In genomic region chr3:49910409-49911123, GRCh38 we compare ENCODE assay signal across 28 cellular contexts. TPM values are rescaled to one million over a fixed set of nuclear protein-coding genes. Genes with fewer than 3 reads are reported as not detected.
DNase-seq lines count a peak whose midpoint lies in the region; FAIRE-seq and TF ChIP-seq lines count a peak whose summit lies in the region.
"Had no signal": no experiment of that assay in that cellular context is flagged by ENCODE, and none has a peak within 500 bp of the region (broad histone marks: within the 10 kb centered on the region; RNA-seq: fewer than 3 reads in every experiment).

No MANE protein-coding gene starts in this region.

- DNase-seq in GM13976 (ENCODE audit: low spot score) (peak; percentile 2), cerebellum (ENCODE audit: low spot score) (peak; percentile 20), osteoblast (ENCODE audit: insufficient read length, low spot score, missing footprints) (peak; percentile 27), GM12892 (ENCODE audit: insufficient read length) (no peak)
- DNase-seq in activated naive CD4-positive, alpha-beta T cell treated with anti-CD3 and anti-CD28 coated beads, Interleukin-2, amount 50 U/mL, for 16 hours, result no peak
- no peak for DNase-seq in stimulated activated CD8-positive, alpha-beta memory T cell treated with anti-CD3 and anti-CD28 coated beads, Interleukin-4, amount 100 ng/mL, for 48 hours
- DNase-seq: activated CD4-positive, alpha-beta T cell treated with anti-CD3 and anti-CD28 coated beads, Interleukin-2, amount 10 ng/mL, durations not matched to agents 7 days and 5 days; activated gamma-delta T cell treated with Interleukin-2 at 50 U/mL for 16 hours; activated naive CD8-positive, alpha-beta T cell treated with anti-CD3 and anti-CD28 coated beads, Interleukin-2, amount 50 U/mL, for 24 hours; activated T-cell treated with anti-CD3 and anti-CD28 coated beads, Interleukin-2, amount 50 U/mL, for 24 hours; central memory CD4-positive, alpha-beta T cell; HFFc6; left colon; mesenchymal stem cell; NCI-H1694; NCI-H446 treated with DMSO at 0.1 percent for 48 hours; occipital lobe; Right ventricle myocardium superior; stomach; T-helper 9 cell; thyroid gland; WERI-Rb-1 had no signal

- no peak for TF ChIP-seq POLR2A in GM12892 (IDR thresholded peaks at IDR 0.05; ENCODE audit: low read depth, low read length)

- no peak overlapping the region for H2AFZ ChIP-seq in osteoblast (ENCODE audit: low read length)

- H3K27ac ChIP-seq in osteoblast (ENCODE audit: low read depth, low read length), result no peak overlapping the region
- H3K27ac ChIP-seq: gastroesophageal sphincter, stomach, thyroid gland, WERI-Rb-1 had no signal

- no peak overlapping the region for H3K4me2 ChIP-seq in osteoblast (ENCODE audit: insufficient read depth, low read length)

- TF ChIP-seq CTCF in GM13976 (IDR thresholded peaks at IDR 0.05; ENCODE audit: borderline replicate concordance, control extremely low read depth, extremely low read depth, insufficient read depth, missing control alignments) (no peak), osteoblast (IDR thresholded peaks at IDR 0.05; ENCODE audit: extremely low read depth, low read depth, low read length) (no peak)

- peaks cover 6% of the 10 kb centered on the region for H3K36me3 ChIP-seq in osteoblast (ENCODE audit: insufficient read depth, low read length)

- H3K9me3 ChIP-seq in iPS-18c (ENCODE audit: control insufficient read depth, insufficient read depth, low read length) (no peaks in the 10 kb centered on the region), osteoblast (ENCODE audit: low read depth, low read length) (no peaks in the 10 kb centered on the region)
- H3K9me3 ChIP-seq: BLaER1, gastroesophageal sphincter, stomach, thyroid gland had no signal

- peaks cover 6% of the 10 kb centered on the region for H4K20me1 ChIP-seq in osteoblast (ENCODE audit: insufficient read depth, low read length)

- no peaks in the 10 kb centered on the region for H3K79me2 ChIP-seq in osteoblast (ENCODE audit: insufficient read depth, low read length)

- FAIRE-seq in GM12892 (lab: Jason Lieb, UNC), result no peak
- FAIRE-seq: HepG2 had no signal

- no peaks in the 10 kb centered on the region for H3K27me3 ChIP-seq in osteoblast (ENCODE audit: insufficient read depth, low read length)
- H3K27me3 ChIP-seq: BLaER1, gastroesophageal sphincter, stomach, thyroid gland had no signal

- in situ Hi-C loops in GM13976 (cut with MboI; ENCODE audit: low sequenced_read_pairs, unreplicated experiment), result no loop called here

- peak overlapping the region; percentile 22 for H3K4me3 ChIP-seq in iPS-18c (ENCODE audit: insufficient read depth, low read depth, low read length)
- H3K4me3 ChIP-seq in osteoblast (ENCODE audit: insufficient read depth, low read length), result no peak overlapping the region
- H3K4me3 ChIP-seq: BLaER1, gastroesophageal sphincter, stomach, thyroid gland had no signal

- H3K4me1 ChIP-seq in osteoblast (ENCODE audit: insufficient read depth, low read length), result peaks cover 6% of the 10 kb centered on the region

RNA-seq across cellular contexts. Expression of gene MST1R, which starts 6.9 kb away (rescaled TPM):
- total RNA-seq in cerebellum, result 1.4 TPM
- total RNA-seq in osteoblast, result 0.72 and 1.8 TPM in 2 replicates
- 3.6 TPM for polyA plus RNA-seq in GM12892 (2012; ENCODE audit: missing spikeins)
- total RNA-seq: LHCN-M2 had no signal

RNA-seq across cellular contexts. Expression of gene MON1A, which starts 19.0 kb away (rescaled TPM):
- total RNA-seq in cerebellum (9.6 TPM), osteoblast (13.0 and 14.1 TPM in 2 replicates)
- polyA plus RNA-seq in GM12892 (2012; ENCODE audit: missing spikeins), result 2.2 TPM

RNA-seq across cellular contexts. Expression of gene RBM6, which starts 29.4 kb away (rescaled TPM):
- 114 TPM for total RNA-seq in cerebellum
- total RNA-seq in osteoblast, result 50.7 and 55.1 TPM in 2 replicates
- 106 TPM for polyA plus RNA-seq in GM12892 (2012; ENCODE audit: missing spikeins)

RNA-seq across cellular contexts. Expression of gene CAMKV, which starts 40.9 kb away (rescaled TPM):
- total RNA-seq in cerebellum, result 25.9 TPM
- total RNA-seq in osteoblast, result not detected in 2 replicates
- polyA plus RNA-seq in GM12892 (2012; ENCODE audit: missing spikeins), result not detected
- total RNA-seq: activated CD4-positive, alpha-beta T cell treated with anti-CD3 and anti-CD28 coated beads, Interleukin-2, amount 10 ng/mL, durations not matched to agents 7 days and 5 days; gastroesophageal sphincter; HFFc6; Right ventricle myocardium superior; skeletal muscle tissue; thyroid gland had no signal

RNA-seq across cellular contexts. Expression of gene TRAIP, which starts 54.2 kb away (rescaled TPM):
- total RNA-seq in cerebellum, result 6.4 TPM
- 1.4 and 2.4 TPM in 2 replicates for total RNA-seq in osteoblast
- 10.3 TPM for polyA plus RNA-seq in GM12892 (2012; ENCODE audit: missing spikeins)

Comparison
In these comparisons a context has a peak if more than half of its experiments do, and no peak if none do; other contexts are left out.
1. DNase-seq: peak in GM13976 (single experiment), cerebellum (single experiment) and osteoblast (single experiment); none in activated naive CD4-positive, alpha-beta T cell treated with anti-CD3 and anti-CD28 coated beads, Interleukin-2, amount 50 U/mL, for 16 hours (single experiment), GM12892 (single experiment) and stimulated activated CD8-positive, alpha-beta memory T cell treated with anti-CD3 and anti-CD28 coated beads, Interleukin-4, amount 100 ng/mL, for 48 hours (single experiment).